ENCODE assay signal across 7 cellular contexts in genomic region chr9:21395778-21396717, GRCh38. TPM values are rescaled to one million over a fixed set of nuclear protein-coding genes. Genes with fewer than 3 reads are reported as not detected.
DNase-seq lines count a peak whose midpoint lies in the region; ATAC-seq and TF ChIP-seq lines count a peak whose summit lies in the region.

No MANE protein-coding gene starts in this region.

- no peak overlapping the region for H3K27ac Mint-ChIP-seq in HFFc6

- H3K4me3 ChIP-seq in foreskin fibroblast (ENCODE audit: low read depth in 1 of 2, low read length in 2 of 2) (peak overlapping the region; percentile 47 to 57), thymus (ENCODE audit: low read length) (peak overlapping the region; percentile 42)

- no peaks in the 10 kb centered on the region for H3K27me3 ChIP-seq in thymus (ENCODE audit: control insufficient read depth, insufficient read depth)

- H3K36me3 Mint-ChIP-seq in HFFc6 (ENCODE audit: low read depth) = no peaks in the 10 kb centered on the region

- peak; percentile 89 for TF ChIP-seq CTCF in HFFc6 (IDR thresholded peaks at IDR 0.05)
- TF ChIP-seq CTCF in foreskin fibroblast (IDR thresholded peaks at IDR 0.05; ENCODE audit: low read depth, low read length) = peak; percentile 86

- H3K4me3 Mint-ChIP-seq in HFFc6 = peak overlapping the region; percentile 69

- H3K4me1 Mint-ChIP-seq in HFFc6 (ENCODE audit: low read depth) = peaks cover 11% of the 10 kb centered on the region

- peaks cover 45% of the 10 kb centered on the region for H3K27me3 Mint-ChIP-seq in HFFc6 (ENCODE audit: insufficient read depth)

- H3K9me3 ChIP-seq in thymus (ENCODE audit: control insufficient read depth) = no peaks in the 10 kb centered on the region

- DNase-seq in HFFc6 (no peak), NCI-H69 (lab: John Stamatoyannopoulos, UW) (peak; percentile 68), activated T-helper 1 cell treated with Interleukin-2 at 50 U/mL for 16 hours (ENCODE audit: low read depth) (peak; percentile 38), foreskin fibroblast (peak in 1 of 2 donors; percentile 59), nucleus accumbens (lab: John Stamatoyannopoulos, UW) (peak in 48 of 56 donors; percentile 11 to 81 (median 44))

- H3K36me3 ChIP-seq in thymus (ENCODE audit: control insufficient read depth, insufficient read depth) = no peaks in the 10 kb centered on the region

- peak; percentile 81 for ATAC-seq in GM18498 (IDR thresholded peaks at IDR 0.05; ENCODE audit: unreplicated experiment)

- no peaks in the 10 kb centered on the region for H3K4me1 ChIP-seq in thymus (ENCODE audit: control insufficient read depth, insufficient read depth, low read length)

- no peak overlapping the region for H3K27ac ChIP-seq in thymus (ENCODE audit: low read depth)

- WGBS in thymus = 9% methylated on average over 40 of the region's 40 CpGs

- no peaks in the 10 kb centered on the region for H3K9me3 Mint-ChIP-seq in HFFc6

RNA-seq across cellular contexts. Expression of gene IFNA2, which starts 10.8 kb away (rescaled TPM):
- total RNA-seq in HFFc6 (2021; fragmentation: NEBNext Ultra II Directional; extraction: Animal tissue kit (Norgen Biotek cat#: 25700)) = not detected
- not detected for polyA plus RNA-seq in thymus

RNA-seq across cellular contexts. Expression of gene IFNA8, which starts 12.9 kb away (rescaled TPM):
- not detected for total RNA-seq in HFFc6 (2021; fragmentation: NEBNext Ultra II Directional; extraction: Animal tissue kit (Norgen Biotek cat#: 25700))
- not detected for polyA plus RNA-seq in thymus

RNA-seq across cellular contexts. Expression of gene IFNA13, which starts 28.2 kb away (rescaled TPM):
- total RNA-seq in HFFc6 (2021; fragmentation: NEBNext Ultra II Directional; extraction: Animal tissue kit (Norgen Biotek cat#: 25700)) = not detected
- 0.02 TPM for polyA plus RNA-seq in thymus

RNA-seq across cellular contexts. Expression of gene IFNA1, which starts 44.2 kb away (rescaled TPM):
- not detected for total RNA-seq in HFFc6 (2021; fragmentation: NEBNext Ultra II Directional; extraction: Animal tissue kit (Norgen Biotek cat#: 25700))
- polyA plus RNA-seq in thymus = 0.05 TPM

RNA-seq across cellular contexts. Expression of gene IFNA6, which starts 45.4 kb away (rescaled TPM):
- not detected for total RNA-seq in HFFc6 (2021; fragmentation: NEBNext Ultra II Directional; extraction: Animal tissue kit (Norgen Biotek cat#: 25700))
- polyA plus RNA-seq in thymus = not detected
